1 cellular context compared by ENCODE assay signal in genomic region chr19:38374332-38375097, GRCh38.
TF ChIP-seq lines count a peak whose summit lies in the region.

TSS of gene PSMD8 (plus strand) at chr19:38374571. CDS start at chr19:38374602, 31 bp downstream.

TF ChIP-seq in HepG2, 621 proteins besides CTCF, POLR2A, EP300 and RAD21 (continued from another document and continues in another):
- TF ChIP-seq, protein P1, sequence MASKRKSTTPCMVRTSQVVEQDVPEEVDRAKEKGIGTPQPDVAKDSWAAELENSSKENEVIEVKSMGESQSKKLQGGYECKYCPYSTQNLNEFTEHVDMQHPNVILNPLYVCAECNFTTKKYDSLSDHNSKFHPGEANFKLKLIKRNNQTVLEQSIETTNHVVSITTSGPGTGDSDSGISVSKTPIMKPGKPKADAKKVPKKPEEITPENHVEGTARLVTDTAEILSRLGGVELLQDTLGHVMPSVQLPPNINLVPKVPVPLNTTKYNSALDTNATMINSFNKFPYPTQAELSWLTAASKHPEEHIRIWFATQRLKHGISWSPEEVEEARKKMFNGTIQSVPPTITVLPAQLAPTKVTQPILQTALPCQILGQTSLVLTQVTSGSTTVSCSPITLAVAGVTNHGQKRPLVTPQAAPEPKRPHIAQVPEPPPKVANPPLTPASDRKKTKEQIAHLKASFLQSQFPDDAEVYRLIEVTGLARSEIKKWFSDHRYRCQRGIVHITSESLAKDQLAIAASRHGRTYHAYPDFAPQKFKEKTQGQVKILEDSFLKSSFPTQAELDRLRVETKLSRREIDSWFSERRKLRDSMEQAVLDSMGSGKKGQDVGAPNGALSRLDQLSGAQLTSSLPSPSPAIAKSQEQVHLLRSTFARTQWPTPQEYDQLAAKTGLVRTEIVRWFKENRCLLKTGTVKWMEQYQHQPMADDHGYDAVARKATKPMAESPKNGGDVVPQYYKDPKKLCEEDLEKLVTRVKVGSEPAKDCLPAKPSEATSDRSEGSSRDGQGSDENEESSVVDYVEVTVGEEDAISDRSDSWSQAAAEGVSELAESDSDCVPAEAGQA (IDR thresholded peaks at IDR 0.05; ENCODE audit: low read depth) = peak; percentile 98
- TF ChIP-seq, protein P1 (CRISPR knock-in tag; IDR thresholded peaks at IDR 0.05; ENCODE audit: borderline replicate concordance) = no peak
- TF ChIP-seq ZNF432 (CRISPR knock-in tag; IDR thresholded peaks at IDR 0.05; ENCODE audit: borderline replicate concordance) (no peak), STAT5B (CRISPR knock-in tag; IDR thresholded peaks at IDR 0.05) (no peak), EHMT2 (IDR thresholded peaks at IDR 0.05; ENCODE audit: borderline replicate concordance, low read depth, low read length) (no peak; the same call in 1 of the 2 replicates), ZFP62 (CRISPR knock-in tag; IDR thresholded peaks at IDR 0.05) (no peak), ASH2L (IDR thresholded peaks at IDR 0.05; ENCODE audit: insufficient read length, low read depth, low read length) (peak; percentile 90), SPEN (CRISPR knock-in tag; IDR thresholded peaks at IDR 0.05; ENCODE audit: low read depth) (peak; percentile 88), NFYC (CRISPR knock-in tag; IDR thresholded peaks at IDR 0.05) (peak; percentile 48), ZNF33A (CRISPR knock-in tag; IDR thresholded peaks at IDR 0.05; ENCODE audit: borderline replicate concordance) (no peak), CREBL2 (CRISPR knock-in tag; IDR thresholded peaks at IDR 0.05; ENCODE audit: borderline replicate concordance) (no peak), ZNF749 (CRISPR knock-in tag; IDR thresholded peaks at IDR 0.05; ENCODE audit: borderline replicate concordance) (no peak), ZMYM2 (CRISPR knock-in tag; IDR thresholded peaks at IDR 0.05) (0 out of 2 replicates have a peak, but pooled peaks have one; percentile 21), GABPA (IDR thresholded peaks at IDR 0.05; ENCODE audit: low read depth, low read length) (peak; percentile 65), GABPA (CRISPR knock-in tag; IDR thresholded peaks at IDR 0.05; ENCODE audit: low read depth) (peak; percentile 95), STAT6 (CRISPR knock-in tag; IDR thresholded peaks at IDR 0.05; ENCODE audit: borderline replicate concordance) (peak; percentile 54; the same call in 1 of the 2 replicates), DZIP1 (CRISPR knock-in tag; IDR thresholded peaks at IDR 0.05) (peak; percentile 95; the same call in 1 of the 2 replicates), ZNF781 (CRISPR knock-in tag; IDR thresholded peaks at IDR 0.05; ENCODE audit: borderline replicate concordance, not compliant biosample characterization) (peak; percentile 65), KAT2B (IDR thresholded peaks at IDR 0.05; ENCODE audit: borderline replicate concordance, low read depth, low read length) (no peak), ZNF850 (CRISPR knock-in tag; conservative IDR thresholded peaks at IDR 0.05) (no peak), ZNF337 (CRISPR knock-in tag; IDR thresholded peaks at IDR 0.05; ENCODE audit: borderline replicate concordance, low read depth) (no peak)
- TF ChIP-seq, protein P2, sequence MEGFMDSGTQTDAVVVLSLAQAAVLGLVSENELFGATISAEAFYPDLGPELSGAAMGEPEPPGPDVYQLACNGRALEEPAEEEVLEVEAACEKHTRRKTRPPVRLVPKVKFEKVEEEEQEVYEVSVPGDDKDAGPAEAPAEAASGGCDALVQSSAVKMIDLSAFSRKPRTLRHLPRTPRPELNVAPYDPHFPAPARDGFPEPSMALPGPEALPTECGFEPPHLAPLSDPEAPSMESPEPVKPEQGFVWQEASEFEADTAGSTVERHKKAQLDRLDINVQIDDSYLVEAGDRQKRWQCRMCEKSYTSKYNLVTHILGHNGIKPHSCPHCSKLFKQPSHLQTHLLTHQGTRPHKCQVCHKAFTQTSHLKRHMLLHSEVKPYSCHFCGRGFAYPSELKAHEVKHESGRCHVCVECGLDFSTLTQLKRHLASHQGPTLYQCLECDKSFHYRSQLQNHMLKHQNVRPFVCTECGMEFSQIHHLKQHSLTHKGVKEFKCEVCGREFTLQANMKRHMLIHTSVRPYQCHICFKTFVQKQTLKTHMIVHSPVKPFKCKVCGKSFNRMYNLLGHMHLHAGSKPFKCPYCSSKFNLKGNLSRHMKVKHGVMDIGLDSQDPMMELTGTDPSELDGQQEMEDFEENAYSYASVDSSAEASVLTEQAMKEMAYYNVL (CRISPR knock-in tag; IDR thresholded peaks at IDR 0.05; ENCODE audit: borderline replicate concordance) = no peak
- TF ChIP-seq, protein P3, sequence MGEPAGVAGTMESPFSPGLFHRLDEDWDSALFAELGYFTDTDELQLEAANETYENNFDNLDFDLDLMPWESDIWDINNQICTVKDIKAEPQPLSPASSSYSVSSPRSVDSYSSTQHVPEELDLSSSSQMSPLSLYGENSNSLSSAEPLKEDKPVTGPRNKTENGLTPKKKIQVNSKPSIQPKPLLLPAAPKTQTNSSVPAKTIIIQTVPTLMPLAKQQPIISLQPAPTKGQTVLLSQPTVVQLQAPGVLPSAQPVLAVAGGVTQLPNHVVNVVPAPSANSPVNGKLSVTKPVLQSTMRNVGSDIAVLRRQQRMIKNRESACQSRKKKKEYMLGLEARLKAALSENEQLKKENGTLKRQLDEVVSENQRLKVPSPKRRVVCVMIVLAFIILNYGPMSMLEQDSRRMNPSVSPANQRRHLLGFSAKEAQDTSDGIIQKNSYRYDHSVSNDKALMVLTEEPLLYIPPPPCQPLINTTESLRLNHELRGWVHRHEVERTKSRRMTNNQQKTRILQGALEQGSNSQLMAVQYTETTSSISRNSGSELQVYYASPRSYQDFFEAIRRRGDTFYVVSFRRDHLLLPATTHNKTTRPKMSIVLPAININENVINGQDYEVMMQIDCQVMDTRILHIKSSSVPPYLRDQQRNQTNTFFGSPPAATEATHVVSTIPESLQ (CRISPR knock-in tag; conservative IDR thresholded peaks at IDR 0.05) = no peak
- TF ChIP-seq, protein P4, sequence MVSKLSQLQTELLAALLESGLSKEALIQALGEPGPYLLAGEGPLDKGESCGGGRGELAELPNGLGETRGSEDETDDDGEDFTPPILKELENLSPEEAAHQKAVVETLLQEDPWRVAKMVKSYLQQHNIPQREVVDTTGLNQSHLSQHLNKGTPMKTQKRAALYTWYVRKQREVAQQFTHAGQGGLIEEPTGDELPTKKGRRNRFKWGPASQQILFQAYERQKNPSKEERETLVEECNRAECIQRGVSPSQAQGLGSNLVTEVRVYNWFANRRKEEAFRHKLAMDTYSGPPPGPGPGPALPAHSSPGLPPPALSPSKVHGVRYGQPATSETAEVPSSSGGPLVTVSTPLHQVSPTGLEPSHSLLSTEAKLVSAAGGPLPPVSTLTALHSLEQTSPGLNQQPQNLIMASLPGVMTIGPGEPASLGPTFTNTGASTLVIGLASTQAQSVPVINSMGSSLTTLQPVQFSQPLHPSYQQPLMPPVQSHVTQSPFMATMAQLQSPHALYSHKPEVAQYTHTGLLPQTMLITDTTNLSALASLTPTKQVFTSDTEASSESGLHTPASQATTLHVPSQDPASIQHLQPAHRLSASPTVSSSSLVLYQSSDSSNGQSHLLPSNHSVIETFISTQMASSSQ (IDR thresholded peaks at IDR 0.05; ENCODE audit: low read depth) = no peak
- TF ChIP-seq, protein P4 (CRISPR knock-in tag; IDR thresholded peaks at IDR 0.05; ENCODE audit: borderline replicate concordance) = peak; percentile 73; the same call in 1 of the 2 replicates
- TF ChIP-seq, protein P5, sequence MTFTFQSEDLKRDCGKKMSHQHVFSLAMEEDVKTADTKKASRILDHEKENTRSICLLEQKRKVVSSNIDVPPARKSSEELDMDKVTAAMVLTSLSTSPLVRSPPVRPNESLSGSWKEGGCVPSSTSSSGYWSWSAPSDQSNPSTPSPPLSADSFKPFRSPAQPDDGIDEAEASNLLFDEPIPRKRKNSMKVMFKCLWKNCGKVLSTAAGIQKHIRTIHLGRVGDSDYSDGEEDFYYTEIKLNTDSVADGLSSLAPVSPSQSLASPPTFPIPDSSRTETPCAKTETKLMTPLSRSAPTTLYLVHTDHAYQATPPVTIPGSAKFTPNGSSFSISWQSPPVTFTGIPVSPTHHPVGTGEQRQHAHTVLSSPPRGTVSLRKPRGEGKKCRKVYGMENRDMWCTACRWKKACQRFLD (CRISPR knock-in tag; IDR thresholded peaks at IDR 0.05; ENCODE audit: borderline replicate concordance) = 0 out of 2 replicates have a peak, but pooled peaks have one; percentile 58
- TF ChIP-seq, protein P6, sequence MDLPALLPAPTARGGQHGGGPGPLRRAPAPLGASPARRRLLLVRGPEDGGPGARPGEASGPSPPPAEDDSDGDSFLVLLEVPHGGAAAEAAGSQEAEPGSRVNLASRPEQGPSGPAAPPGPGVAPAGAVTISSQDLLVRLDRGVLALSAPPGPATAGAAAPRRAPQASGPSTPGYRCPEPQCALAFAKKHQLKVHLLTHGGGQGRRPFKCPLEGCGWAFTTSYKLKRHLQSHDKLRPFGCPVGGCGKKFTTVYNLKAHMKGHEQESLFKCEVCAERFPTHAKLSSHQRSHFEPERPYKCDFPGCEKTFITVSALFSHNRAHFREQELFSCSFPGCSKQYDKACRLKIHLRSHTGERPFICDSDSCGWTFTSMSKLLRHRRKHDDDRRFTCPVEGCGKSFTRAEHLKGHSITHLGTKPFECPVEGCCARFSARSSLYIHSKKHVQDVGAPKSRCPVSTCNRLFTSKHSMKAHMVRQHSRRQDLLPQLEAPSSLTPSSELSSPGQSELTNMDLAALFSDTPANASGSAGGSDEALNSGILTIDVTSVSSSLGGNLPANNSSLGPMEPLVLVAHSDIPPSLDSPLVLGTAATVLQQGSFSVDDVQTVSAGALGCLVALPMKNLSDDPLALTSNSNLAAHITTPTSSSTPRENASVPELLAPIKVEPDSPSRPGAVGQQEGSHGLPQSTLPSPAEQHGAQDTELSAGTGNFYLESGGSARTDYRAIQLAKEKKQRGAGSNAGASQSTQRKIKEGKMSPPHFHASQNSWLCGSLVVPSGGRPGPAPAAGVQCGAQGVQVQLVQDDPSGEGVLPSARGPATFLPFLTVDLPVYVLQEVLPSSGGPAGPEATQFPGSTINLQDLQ (CRISPR knock-in tag; IDR thresholded peaks at IDR 0.05) = peak; percentile 24; the same call in 1 of the 2 replicates
